In the genomic region with DNA sequence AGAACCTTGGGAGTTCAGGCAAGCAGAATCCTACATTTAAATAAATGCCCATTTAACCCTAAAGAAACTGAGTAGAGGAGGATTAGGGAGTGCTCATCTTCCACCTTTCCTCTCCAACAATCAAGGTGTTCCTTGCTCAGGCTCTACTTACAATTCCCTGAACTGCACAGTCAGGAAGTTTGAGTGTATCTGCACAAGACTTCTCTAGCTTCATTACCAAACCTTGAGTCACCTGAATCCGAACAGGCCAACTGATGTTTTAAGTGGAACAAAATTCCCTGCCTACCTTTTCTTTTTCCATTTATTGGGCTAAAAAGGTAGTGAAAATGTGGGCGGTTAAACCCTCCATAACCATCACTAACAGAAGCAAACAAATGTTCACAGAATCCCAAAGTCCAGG, we compare ENCODE assay signal across 16 cellular contexts.
DNase-seq lines count a peak whose midpoint lies in the region; ATAC-seq, FAIRE-seq and TF ChIP-seq lines count a peak whose summit lies in the region.
"Had no signal": no experiment of that assay in that cellular context is flagged by ENCODE, and none has a peak within 500 bp of the region (broad histone marks: within the 10 kb centered on the region; RNA-seq: fewer than 3 reads in every experiment).

No MANE protein-coding gene starts in this region.

- TF ChIP-seq CTCF in CD8-positive, alpha-beta T cell (IDR thresholded peaks at IDR 0.05): no peak
- no peak for TF ChIP-seq CTCF in H1 (IDR thresholded peaks at IDR 0.05; ENCODE audit: control extremely low read depth in 1 of 3, insufficient read depth in 1 of 3, low read depth in 1 of 3, low read length in 3 of 3)

- no peak overlapping the region for H3K4ac ChIP-seq in H1 (replicated peaks; ENCODE audit: insufficient read length, low read depth, low read length)

- H3K9me3 ChIP-seq in CD8-positive, alpha-beta T cell (ENCODE audit: low read length): no peaks in the 10 kb centered on the region
- H3K9me3 ChIP-seq in Karpas-422 (ENCODE audit: low read length) (peaks cover 5% of the 10 kb centered on the region; the same call in 1 of the 2 replicates), H1 (ENCODE audit: insufficient read depth in 2 of 2, low read depth in 1 of 2, low read length in 1 of 2) (peaks cover 4 to 8% of the 10 kb centered on the region in 2 experiments; a peak in 2 of 4 replicates)
- H3K9me3 ChIP-seq: colonic mucosa had no signal

- no peaks in the 10 kb centered on the region for H3K23me2 ChIP-seq in H1 (ENCODE audit: low read depth, low read length)

- no peak overlapping the region for H2BK5ac ChIP-seq in H1 (ENCODE audit: low read depth, low read length)

- H3K4me3 Mint-ChIP-seq in CD8-positive, alpha-beta T cell: peak overlapping the region; percentile 27
- H3K4me3 Mint-ChIP-seq: mesothelial cell of epicardium had no signal

- H3K9ac ChIP-seq in Karpas-422 (ENCODE audit: low read length) (no peak overlapping the region), H1 (replicated peaks in 1 of 4; ENCODE audit: extremely low read depth in 1 of 4, low read depth in 3 of 4, low read length in 3 of 4) (no peak overlapping the region), rectal smooth muscle tissue (ENCODE audit: low read length) (no peak overlapping the region)

- no peaks in the 10 kb centered on the region for H3K9me2 ChIP-seq in Karpas-422 (replicated peaks; ENCODE audit: insufficient read depth, low read length)

- H4K91ac ChIP-seq in H1 (replicated peaks; ENCODE audit: insufficient read length, low read length): no peak overlapping the region

- H2BK20ac ChIP-seq in H1 (ENCODE audit: low read length): no peak overlapping the region

- peaks cover 43% of the 10 kb centered on the region; the same call in 1 of the 2 replicates for H4K20me1 ChIP-seq in Karpas-422 (ENCODE audit: insufficient read depth, low read depth, low read length)
- peaks cover 15 to 27% of the 10 kb centered on the region in 2 experiments for H4K20me1 ChIP-seq in H1 (replicated peaks in 1 of 2; ENCODE audit: control insufficient read depth in 1 of 2, insufficient read depth in 2 of 2, low read length in 2 of 2)

- no peak for TF ChIP-seq EP300 in H1 (IDR thresholded peaks at IDR 0.05; ENCODE audit: borderline replicate concordance in 1 of 2, low read depth in 2 of 2, low read length in 2 of 2)

- H3K4me2 ChIP-seq in Karpas-422 (ENCODE audit: low read depth, low read length, poor library complexity, severe bottlenecking) (peak overlapping the region; percentile 18), H1 (ENCODE audit: insufficient read depth in 1 of 2, low read depth in 2 of 2, low read length in 2 of 2) (peak overlapping the region in 1 of 2 experiments; percentile 27; a peak in 1 of 4 replicates)

- H3K27me3 ChIP-seq in CD8-positive, alpha-beta T cell (ENCODE audit: insufficient read depth, low read length): no peaks in the 10 kb centered on the region
- no peaks in the 10 kb centered on the region for H3K27me3 ChIP-seq in Karpas-422 (ENCODE audit: low read length)
- no peaks in the 10 kb centered on the region for H3K27me3 ChIP-seq in H1 (replicated peaks in 1 of 4; ENCODE audit: control insufficient read depth in 3 of 4, extremely low read depth in 1 of 4, insufficient read depth in 3 of 4, low read length in 3 of 4)
- H3K27me3 ChIP-seq in rectal smooth muscle tissue (ENCODE audit: control insufficient read depth, insufficient read depth, low read length): no peaks in the 10 kb centered on the region
- H3K27me3 ChIP-seq: colonic mucosa, tibial nerve had no signal

- no peak overlapping the region for H3K23ac ChIP-seq in H1 (ENCODE audit: insufficient read length)

- no peak overlapping the region for H2BK120ac ChIP-seq in H1 (replicated peaks; ENCODE audit: low read depth, low read length)

- H3K9me3 Mint-ChIP-seq in CD8-positive, alpha-beta T cell: peaks cover 8% of the 10 kb centered on the region

- no peak overlapping the region for H4K8ac ChIP-seq in H1 (ENCODE audit: extremely low read depth, insufficient read depth, low read length)

- H3K36me3 Mint-ChIP-seq in CD8-positive, alpha-beta T cell: peaks cover 9% of the 10 kb centered on the region

- 83% methylated on average over 2 of the region's 2 CpGs; no CpG with 5 or more reads in 1 of the 2 experiments for WGBS in H1 (ENCODE audit: extremely low coverage in 1 of 2, insufficient coverage in 1 of 2, insufficient read length in 1 of 2, insufficient replicate concordance in 2 of 2, low coverage in 1 of 2, low lambda C conversion rate in 2 of 2, missing lambda C conversion rate in 1 of 2), 2 experiments

- H3K79me2 ChIP-seq in Karpas-422 (ENCODE audit: low read length) (peaks cover 99% of the 10 kb centered on the region), H1 (ENCODE audit: control insufficient read depth in 1 of 2, insufficient read depth in 2 of 2, low read length in 2 of 2) (peaks cover 38 to 100% of the 10 kb centered on the region in 2 experiments)

- POLR2A ChIA-PET in CD8-positive, alpha-beta T cell (lab: Charles Lee): no interaction called here
- POLR2A ChIA-PET in H1 (lab: Charles Lee; ENCODE audit: partially characterized antibody): no interaction called here

- no peaks in the 10 kb centered on the region for H3K36me3 ChIP-seq in CD8-positive, alpha-beta T cell (ENCODE audit: insufficient read depth, low read length)
- peaks cover 11% of the 10 kb centered on the region for H3K36me3 ChIP-seq in Karpas-422 (ENCODE audit: insufficient read depth, low read length)
- peaks cover 0 to 8% (median 1%) of the 10 kb centered on the region in 4 experiments; a peak in 2 of 8 replicates for H3K36me3 ChIP-seq in H1 (ENCODE audit: control insufficient read depth in 2 of 4, insufficient read depth in 4 of 4, low read length in 3 of 4)
- H3K36me3 ChIP-seq in rectal smooth muscle tissue (ENCODE audit: control insufficient read depth, insufficient read depth, low read length): no peaks in the 10 kb centered on the region
- H3K36me3 ChIP-seq: colonic mucosa had no signal

- H3K27ac ChIP-seq in CD8-positive, alpha-beta T cell (ENCODE audit: low read depth, low read length): no peak overlapping the region
- H3K27ac ChIP-seq in Karpas-422 (ENCODE audit: low read length) (peak overlapping the region; percentile 91), H1 (ENCODE audit: low read depth, low read length) (no peak overlapping the region), rectal smooth muscle tissue (ENCODE audit: low read depth, low read length) (peak overlapping the region; percentile 37)

- H3K4me1 Mint-ChIP-seq in CD8-positive, alpha-beta T cell (ENCODE audit: low read depth): peaks cover 91% of the 10 kb centered on the region

- H3K14ac ChIP-seq in H1 (ENCODE audit: insufficient read length): no peak overlapping the region

- H2AFZ ChIP-seq in Karpas-422 (ENCODE audit: low read length): no peak overlapping the region
- no peak overlapping the region for H2AFZ ChIP-seq in H1 (ENCODE audit: low read length)

- peaks cover 82% of the 10 kb centered on the region for H3K4me1 ChIP-seq in CD8-positive, alpha-beta T cell (ENCODE audit: insufficient read depth, low read length)
- H3K4me1 ChIP-seq in Karpas-422 (ENCODE audit: low read length) (peaks cover 63% of the 10 kb centered on the region), H1 (replicated peaks in 1 of 4; ENCODE audit: control insufficient read depth in 3 of 4, insufficient read depth in 4 of 4, low read length in 3 of 4) (peaks cover 0 to 35% (median 12%) of the 10 kb centered on the region in 4 experiments; a peak in 3 of 7 replicates), rectal smooth muscle tissue (ENCODE audit: control insufficient read depth, insufficient read depth, low read length) (peaks cover 15% of the 10 kb centered on the region)

- no peak overlapping the region for H2AK5ac ChIP-seq in H1 (ENCODE audit: low read depth, low read length)

- H3K79me1 ChIP-seq in H1 (ENCODE audit: low read depth, low read length): peaks cover 8% of the 10 kb centered on the region; the same call in 1 of the 2 replicates

- TF ChIP-seq RAD21 in H1 (IDR thresholded peaks at IDR 0.05 in 1 of 2, conservative IDR thresholded peaks at IDR 0.05 in 1 of 2; ENCODE audit: low read depth in 2 of 2, low read length in 2 of 2): no peak

- CTCF ChIA-PET in CD8-positive, alpha-beta T cell (lab: Charles Lee): no interaction called here
- CTCF ChIA-PET in H1 (lab: Charles Lee; ENCODE audit: partially characterized antibody): no interaction called here

- no peaks in the 10 kb centered on the region for H3K27me3 Mint-ChIP-seq in CD8-positive, alpha-beta T cell (ENCODE audit: low read depth)

- H3K56ac ChIP-seq in H1 (replicated peaks; ENCODE audit: insufficient read length, low read depth, low read length): no peak overlapping the region

- H3K4me3 ChIP-seq in CD8-positive, alpha-beta T cell (ENCODE audit: low read depth, low read length): no peak overlapping the region
- H3K4me3 ChIP-seq in Karpas-422 (ENCODE audit: low read length) (no peak overlapping the region), H1 (ENCODE audit: extremely low read depth in 1 of 4, insufficient read depth in 2 of 4, low read depth in 3 of 4, low read length in 4 of 4) (no peak overlapping the region), rectal smooth muscle tissue (ENCODE audit: low read length) (no peak overlapping the region)
- H3K4me3 ChIP-seq: colonic mucosa, tibial nerve had no signal

- 0 out of 2 replicates have a peak overlapping the region, but pooled peaks have one; percentile 38 for H3K18ac ChIP-seq in H1 (ENCODE audit: extremely low read depth, low read length)

- no peak for TF ChIP-seq POLR2A in H1 (IDR thresholded peaks at IDR 0.05; ENCODE audit: control extremely low read depth in 1 of 2, low read depth in 2 of 2, low read length in 2 of 2)

- H3K27ac Mint-ChIP-seq in CD8-positive, alpha-beta T cell: peak overlapping the region; percentile 46

- no peak for FAIRE-seq in H1 (lab: Jason Lieb, UNC)

- no peak for DNase-seq in CD8-positive, alpha-beta T cell
- DNase-seq in Karpas-422: no peak
- no peak for DNase-seq in H1 (ENCODE audit: low read depth in 1 of 2, low spot score in 2 of 2)
- no peak for DNase-seq in nucleus accumbens (lab: John Stamatoyannopoulos, UW)
- DNase-seq: activated gamma-delta T cell treated with Interleukin-2 at 50 U/mL for 16 hours; colonic mucosa; head of caudate nucleus; NCI-H2107; NCI-H526 treated with DMSO at 0.1 percent for 48 hours; stimulated activated CD4-positive, alpha-beta T cell treated with anti-CD3 and anti-CD28 coated beads, Interleukin-4, amount 100 ng/mL, for 1 hour had no signal

- no peak overlapping the region for H2BK12ac ChIP-seq in H1 (ENCODE audit: low read depth, low read length)

- no peak overlapping the region for H2BK15ac ChIP-seq in H1 (ENCODE audit: low read length)

- no peak overlapping the region for H4K5ac ChIP-seq in H1 (ENCODE audit: insufficient read length, low read depth, low read length)

- no peak for ATAC-seq in CD8-positive, alpha-beta T cell
- ATAC-seq in HG03280 (IDR thresholded peaks at IDR 0.05; ENCODE audit: unreplicated experiment) (no peak), HG02885 (IDR thresholded peaks at IDR 0.05; ENCODE audit: poor library complexity, unreplicated experiment) (no peak)
- ATAC-seq: sciatic nerve had no signal

- intact Hi-C loops in CD8-positive, alpha-beta T cell (cut with DNase I, micrococcal nuclease): loop anchor here in 1 of 2 experiments (2.0 kb wide), 1 partner anchor 15 kb away; no protein-coding TSS in a partner anchor

Comparison
In these comparisons a context has a peak if more than half of its experiments do, and no peak if none do; other contexts are left out.
1. H3K27ac ChIP-seq: peak in Karpas-422 (single experiment) and rectal smooth muscle tissue (single experiment); none in CD8-positive, alpha-beta T cell (single experiment) and H1 (single experiment).